ENCODE assay signal across 8 cellular contexts in genomic region chr22:23858484-23858815, GRCh38. TPM values are rescaled to one million over a fixed set of nuclear protein-coding genes. Genes with fewer than 3 reads are reported as not detected.
DNase-seq lines count a peak whose midpoint lies in the region; ATAC-seq and TF ChIP-seq lines count a peak whose summit lies in the region.

No MANE protein-coding gene starts in this region.

- peaks cover 20% of the 10 kb centered on the region for H3K79me2 ChIP-seq in MM.1S (ENCODE audit: low read length)

- H2AFZ ChIP-seq in MM.1S (ENCODE audit: low read length) = peak overlapping the region; percentile 88

- peak overlapping the region; percentile 84 to 91 for H3K27ac Mint-ChIP-seq in effector memory CD8-positive, alpha-beta T cell
- H3K27ac Mint-ChIP-seq in neural crest cell (ENCODE audit: unreplicated experiment) = peak overlapping the region; percentile 85

- CTCF ChIA-PET in BJ (lab: Yijun Ruan, JAX) = interaction anchor here (1.0 to 3.3 kb wide), 6 partner anchors 9 to 91 kb away, joined by 4 to 34 read pairs (median 8); partner anchors contain the start of genes CHCHD10 and MIF

- H3K4me3 ChIP-seq in BJ (ENCODE audit: low read depth, low read length) (peak overlapping the region; percentile 59), MM.1S (ENCODE audit: low read length) (peak overlapping the region; percentile 97)

- H3K9me3 Mint-ChIP-seq in effector memory CD8-positive, alpha-beta T cell = no peaks in the 10 kb centered on the region
- no peaks in the 10 kb centered on the region for H3K9me3 Mint-ChIP-seq in neural crest cell

- H4K20me1 ChIP-seq in MM.1S (ENCODE audit: insufficient read depth, low read length) = no peaks in the 10 kb centered on the region

- no peaks in the 10 kb centered on the region for H3K27me3 ChIP-seq in BJ (ENCODE audit: control insufficient read depth, insufficient read depth, low read length)
- H3K27me3 ChIP-seq in MM.1S (replicated peaks; ENCODE audit: insufficient read depth, low read length) = no peaks in the 10 kb centered on the region

- ATAC-seq in effector memory CD8-positive, alpha-beta T cell (replicated peaks) = no peak
- no peak for ATAC-seq in HG02588 (IDR thresholded peaks at IDR 0.05; ENCODE audit: unreplicated experiment)
- ATAC-seq in HG02759 (IDR thresholded peaks at IDR 0.05; ENCODE audit: unreplicated experiment) = no peak

- POLR2A ChIA-PET in BJ (lab: Charles Lee) = interaction anchor here (0.5 kb wide), 1 partner anchor 128 kb away, joined by 8 read pairs; no protein-coding TSS in a partner anchor

- H3K9me3 ChIP-seq in MM.1S (replicated peaks; ENCODE audit: insufficient read depth, low read length) = no peaks in the 10 kb centered on the region

- H3K4me1 ChIP-seq in MM.1S (ENCODE audit: low read length) = peaks cover 6% of the 10 kb centered on the region

- no peaks in the 10 kb centered on the region for H3K36me3 ChIP-seq in BJ (ENCODE audit: control insufficient read depth, insufficient read depth, low read length)
- no peaks in the 10 kb centered on the region for H3K36me3 ChIP-seq in MM.1S (replicated peaks; ENCODE audit: insufficient read depth, low read length)

- peak overlapping the region; percentile 93 to 96 for H3K4me3 Mint-ChIP-seq in effector memory CD8-positive, alpha-beta T cell
- H3K4me3 Mint-ChIP-seq in neural crest cell = peak overlapping the region; percentile 87

- H3K9me2 ChIP-seq in MM.1S (replicated peaks; ENCODE audit: insufficient read depth, low read length) = no peaks in the 10 kb centered on the region

- H3F3A ChIP-seq in MM.1S (ENCODE audit: insufficient read depth, low read length) = peaks cover 19% of the 10 kb centered on the region

- no peaks in the 10 kb centered on the region for H3K27me3 Mint-ChIP-seq in effector memory CD8-positive, alpha-beta T cell
- H3K27me3 Mint-ChIP-seq in neural crest cell (ENCODE audit: low read depth) = no peaks in the 10 kb centered on the region

- H3K4me2 ChIP-seq in MM.1S (ENCODE audit: low read depth, low read length) = peak overlapping the region; percentile 94

- TF ChIP-seq CTCF in BJ (IDR thresholded peaks at IDR 0.05; ENCODE audit: insufficient read depth, low read depth, low read length) (no peak), MM.1S (IDR thresholded peaks at IDR 0.05; ENCODE audit: low read length) (no peak), neural crest cell (conservative IDR thresholded peaks at IDR 0.05) (no peak)

- peaks cover 19 to 20% of the 10 kb centered on the region in 2 donors for H3K4me1 Mint-ChIP-seq in effector memory CD8-positive, alpha-beta T cell (ENCODE audit: low read depth in 2 of 2)
- peaks cover 33% of the 10 kb centered on the region for H3K4me1 Mint-ChIP-seq in neural crest cell

- H3K27ac ChIP-seq in MM.1S (ENCODE audit: low read length) = peak overlapping the region; percentile 80; the same call in 1 of the 2 replicates

- H3K36me3 Mint-ChIP-seq in effector memory CD8-positive, alpha-beta T cell (ENCODE audit: insufficient read depth) = peaks cover 17% of the 10 kb centered on the region
- H3K36me3 Mint-ChIP-seq in neural crest cell (ENCODE audit: low read depth) = no peaks in the 10 kb centered on the region

- H3K9ac ChIP-seq in MM.1S (ENCODE audit: low read length) = peak overlapping the region; percentile 78

- DNase-seq in BJ (ENCODE audit: low read depth) (no peak), MM.1S (no peak), neural crest cell (ENCODE audit: low read depth, low spot score) (no peak), globus pallidus (ENCODE audit: low spot score) (no peak), GM03348 (ENCODE audit: low spot score) (no peak)
- DNase-seq in effector memory CD8-positive, alpha-beta T cell = no peak

RNA-seq across cellular contexts. Expression of gene SLC2A11, which starts 0.8 kb away (rescaled TPM):
- 9.6 and 14.7 TPM in 2 replicates for polyA plus RNA-seq in BJ (2011; rRNA removed)
- polyA minus RNA-seq in BJ (2011; rRNA and poly(A)+ RNA removed) = 7.6 and 13.5 TPM in 2 replicates
- total RNA-seq in neural crest cell = 17.1 and 18.2 TPM in 2 replicates

RNA-seq across cellular contexts. Expression of gene DERL3, which starts 19.6 kb away (rescaled TPM):
- 0.47 and 0.71 TPM in 2 replicates for polyA plus RNA-seq in BJ (2011; rRNA removed)
- 0.15 and 0.43 TPM in 2 replicates for polyA minus RNA-seq in BJ (2011; rRNA and poly(A)+ RNA removed)
- total RNA-seq in neural crest cell = 5.7 TPM in 2 replicates

RNA-seq across cellular contexts. Expression of gene MIF, which starts 35.7 kb away (rescaled TPM):
- polyA plus RNA-seq in BJ (2011; rRNA removed) = 202 and 246 TPM in 2 replicates
- polyA minus RNA-seq in BJ (2011; rRNA and poly(A)+ RNA removed) = 65.6 and 70.0 TPM in 2 replicates
- 637 and 642 TPM in 2 replicates for total RNA-seq in neural crest cell
